Comparison of ENCODE assay signal across 26 cellular contexts in the genomic region with DNA sequence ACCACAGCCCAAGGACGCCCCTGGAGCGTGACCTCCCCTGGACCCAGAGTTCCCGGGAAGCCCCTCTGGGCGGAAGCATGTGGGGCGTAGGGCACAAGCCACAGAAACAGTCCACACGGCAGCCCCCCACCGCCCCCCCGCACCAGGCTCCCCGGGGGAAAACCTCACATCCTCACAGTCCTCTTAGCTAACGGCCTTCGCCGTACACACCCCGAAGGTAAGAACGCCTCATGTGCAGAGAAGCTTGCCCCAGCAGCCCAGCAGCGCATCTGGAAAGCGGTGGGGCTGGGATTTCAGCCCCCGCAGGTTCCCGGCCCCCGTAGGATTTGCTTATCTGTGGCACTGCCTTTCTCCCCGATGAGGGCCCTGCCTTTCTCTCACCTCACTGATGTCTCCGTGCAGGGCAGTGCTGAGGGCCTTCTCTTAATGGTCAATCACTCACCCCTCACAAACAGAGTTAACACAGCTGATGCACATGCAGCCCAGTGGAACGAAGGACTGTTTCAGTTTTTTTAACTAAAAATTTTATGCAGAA.
"Had no signal": no experiment of that assay in that cellular context is flagged by ENCODE, and none has a peak within 500 bp of the region (broad histone marks: within the 10 kb centered on the region; RNA-seq: fewer than 3 reads in every experiment).

No MANE protein-coding gene starts in this region.

- H3K27ac ChIP-seq: cardiac muscle cell, SJSA1 had no signal

- ATAC-seq: activated CD8-positive, alpha-beta T cell treated with anti-CD3 and anti-CD28 coated beads for 36 hours; Panc1 had no signal

- H3K4me3 Mint-ChIP-seq: activated CD4-positive, alpha-beta T cell treated with anti-CD3 and anti-CD28 coated beads, Interleukin-2, amount 10 ng/mL, durations not matched to agents 24 days and 14 days; activated CD8-positive, alpha-beta T cell treated with anti-CD3 and anti-CD28 coated beads for 36 hours; activated naive CD8-positive, alpha-beta T cell treated with anti-CD3 and anti-CD28 coated beads for 36 hours; activated T-helper 1 cell treated with anti-CD3 and anti-CD28 coated beads, Interleukin-12 subunit alpha, Interleukin-12 subunit beta, Interleukin-2, Interleukin-4 antibody, amounts not matched to agents 30 ng/mL and 10 ng/mL and 1 ng/mL, durations not matched to agents 14 hours and 24 hours and 36 hours; T-helper 1 cell treated with Interleukin-12 subunit alpha and Interleukin-12 subunit beta and Interleukin-4 antibody, amounts not matched to agents 30 μg/mL and 1 μg/mL, for 36 hours; T-helper 2 cell treated with Interferon-gamma antibody and Interleukin-4, amounts not matched to agents 5 μg/mL and 100 μg/mL, for 36 hours had no signal

- H3K4me1 ChIP-seq: SJSA1 had no signal

- H3K9ac ChIP-seq: SK-N-SH had no signal

- H3K27ac Mint-ChIP-seq: activated CD4-positive, alpha-beta T cell treated with anti-CD3 and anti-CD28 coated beads, Interleukin-2, amount 10 ng/mL, durations not matched to agents 24 days and 14 days; activated CD8-positive, alpha-beta T cell treated with anti-CD3 and anti-CD28 coated beads for 36 hours; activated naive CD8-positive, alpha-beta T cell treated with anti-CD3 and anti-CD28 coated beads for 36 hours; activated T-helper 1 cell treated with anti-CD3 and anti-CD28 coated beads, Interleukin-12 subunit alpha, Interleukin-12 subunit beta, Interleukin-2, Interleukin-4 antibody, amounts not matched to agents 30 ng/mL and 10 ng/mL and 1 ng/mL, durations not matched to agents 14 hours and 24 hours and 36 hours; T-helper 1 cell treated with Interleukin-12 subunit alpha and Interleukin-12 subunit beta and Interleukin-4 antibody, amounts not matched to agents 30 μg/mL and 1 μg/mL, for 36 hours; T-helper 2 cell treated with Interferon-gamma antibody and Interleukin-4, amounts not matched to agents 5 μg/mL and 100 μg/mL, for 36 hours had no signal

- H3K4me3 ChIP-seq: cardiac muscle cell, MG63, SJSA1 had no signal

- H3K4me1 Mint-ChIP-seq: activated naive CD8-positive, alpha-beta T cell treated with anti-CD3 and anti-CD28 coated beads for 36 hours had no signal

- H3K9me3 ChIP-seq: MG63, SK-N-SH had no signal

- H3K9me3 Mint-ChIP-seq: activated CD8-positive, alpha-beta T cell treated with anti-CD3 and anti-CD28 coated beads for 36 hours; activated naive CD8-positive, alpha-beta T cell treated with anti-CD3 and anti-CD28 coated beads for 36 hours had no signal

- H3K4me2 ChIP-seq: SK-N-SH had no signal

- H3K36me3 ChIP-seq: cardiac muscle cell, MG63, SJSA1 had no signal

- H3K27me3 ChIP-seq: cardiac muscle cell, SJSA1 had no signal

- H3K27me3 Mint-ChIP-seq: activated CD4-positive, alpha-beta T cell treated with anti-CD3 and anti-CD28 coated beads, Interleukin-2, amount 10 ng/mL, durations not matched to agents 24 days and 14 days had no signal

- DNase-seq: activated CD4-positive, alpha-beta T cell treated with anti-CD3 and anti-CD28 coated beads, Interleukin-2, amount 10 ng/mL, durations not matched to agents 24 days and 14 days; activated CD4-positive, alpha-beta T cell treated with anti-CD3 and anti-CD28 coated beads, Interleukin-2, amount 50 U/mL, for 4 hours; activated CD8-positive, alpha-beta T cell treated with anti-CD3 and anti-CD28 coated beads for 36 hours; activated naive CD4-positive, alpha-beta T cell; activated naive CD4-positive, alpha-beta T cell treated with anti-CD3 and anti-CD28 coated beads, Interleukin-2, amount 50 U/mL, for 16 hours; activated naive CD8-positive, alpha-beta T cell treated with anti-CD3 and anti-CD28 coated beads for 36 hours; activated T-cell treated with anti-CD3 and anti-CD28 coated beads, Interleukin-2, amount 50 U/mL, for 1 hour; amniotic stem cell; aorta; Kasumi-1; KG1; MG63; NCI-H1092; NCI-H1436 treated with DMSO at 0.1 percent for 48 hours; NCI-H1694 treated with DMSO at 0.1 percent for 48 hours; NCI-H2029; NCI-H345; NCI-H524 treated with DMSO at 0.1 percent for 48 hours; SHP77; SK-N-SH had no signal
